9 cellular contexts compared by ENCODE assay signal in the genomic region with DNA sequence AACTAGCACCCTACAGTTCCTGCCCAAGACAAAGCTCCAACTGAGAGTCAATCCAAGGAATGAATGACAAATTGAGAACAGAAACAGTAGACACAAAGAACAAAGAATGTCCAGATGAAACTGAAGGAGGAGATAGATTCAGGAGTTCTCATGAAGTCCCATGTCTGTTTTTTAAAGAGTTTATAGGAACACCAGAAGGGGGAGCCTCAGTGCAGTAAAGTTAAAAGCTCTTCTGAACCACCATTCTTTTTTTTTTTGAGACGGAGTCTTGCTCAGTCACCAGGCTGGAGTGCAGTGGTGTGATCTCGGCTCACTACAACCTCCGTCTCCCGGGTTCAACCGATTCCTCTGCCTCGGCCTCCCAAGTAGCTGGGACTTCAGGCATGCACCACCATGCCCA.
DNase-seq lines count a peak whose midpoint lies in the region; ATAC-seq, FAIRE-seq and TF ChIP-seq lines count a peak whose summit lies in the region.
"Had no signal": no experiment of that assay in that cellular context is flagged by ENCODE, and none has a peak within 500 bp of the region (broad histone marks: within the 10 kb centered on the region; RNA-seq: fewer than 3 reads in every experiment).

No MANE protein-coding gene starts in this region.

- H3K4me3 ChIP-seq in epithelial cell of proximal tubule (ENCODE audit: low read depth, low read length), result no peak overlapping the region
- H3K4me3 ChIP-seq: dorsolateral prefrontal cortex had no signal

- FAIRE-seq in urothelium cell line (lab: Jason Lieb, UNC), result no peak

- peak; percentile 7 for DNase-seq in stimulated activated CD4-positive, alpha-beta T cell treated with anti-CD3 and anti-CD28 coated beads, Interleukin-4, amount 100 ng/mL, for 24 hours
- no peak for DNase-seq in stimulated activated CD4-positive, alpha-beta T cell treated with anti-CD3 and anti-CD28 coated beads, Interleukin-12 subunit alpha, Interleukin-12 subunit beta, amount 100 ng/mL, for 4 hours
- DNase-seq in NCI-H460 (ENCODE audit: extremely low read depth, low read depth), result peak; percentile 9
- DNase-seq in epithelial cell of proximal tubule (ENCODE audit: low read depth), result peak; percentile 2
- DNase-seq in urothelium cell line (ENCODE audit: low spot score), result peak; percentile 31
- no peak for DNase-seq in DMS79 treated with DMSO at 0.1 percent for 48 hours (lab: John Stamatoyannopoulos, UW)
- DNase-seq: dorsolateral prefrontal cortex had no signal

- TF ChIP-seq CTCF in epithelial cell of proximal tubule (conservative IDR thresholded peaks at IDR 0.05; ENCODE audit: low read depth, low read length), result peak; percentile 64

- no peak for ATAC-seq in GM19397 (IDR thresholded peaks at IDR 0.05; ENCODE audit: unreplicated experiment)
- no peak for ATAC-seq in HG03108 (IDR thresholded peaks at IDR 0.05; ENCODE audit: unreplicated experiment)

Comparison
In these comparisons a context has a peak if more than half of its experiments do, and no peak if none do; other contexts are left out.
1. DNase-seq: peak in stimulated activated CD4-positive, alpha-beta T cell treated with anti-CD3 and anti-CD28 coated beads, Interleukin-4, amount 100 ng/mL, for 24 hours (single experiment), NCI-H460 (single experiment), epithelial cell of proximal tubule (single experiment) and urothelium cell line (single experiment); none in stimulated activated CD4-positive, alpha-beta T cell treated with anti-CD3 and anti-CD28 coated beads, Interleukin-12 subunit alpha, Interleukin-12 subunit beta, amount 100 ng/mL, for 4 hours (single experiment) and DMS79 treated with DMSO at 0.1 percent for 48 hours (single experiment).